1 cellular context compared by ENCODE assay signal in genomic region chr12:54352022-54352531, GRCh38.
A peak's percentile ranks its signal among the peaks of the same experiment; 100 is the strongest.
TF ChIP-seq lines count a peak whose summit lies in the region.

No MANE protein-coding gene starts in this region.

TF ChIP-seq in K562, 482 proteins besides CTCF, POLR2A, EP300 and RAD21 (continued from another document and continues in another):
- TF ChIP-seq NCOA1 (IDR thresholded peaks at IDR 0.05; ENCODE audit: low read depth): peak; percentile 32; the same call in 1 of the 2 replicates
- 0 out of 2 replicates have a peak, but pooled peaks have one; percentile 25 for TF ChIP-seq ZNF592 (IDR thresholded peaks at IDR 0.05)
- no peak for TF ChIP-seq U2AF2 (optimal IDR thresholded peaks at IDR 0.05; ENCODE audit: low read depth, low read length)
- TF ChIP-seq CHD4 (IDR thresholded peaks at IDR 0.05; ENCODE audit: insufficient read depth, insufficient replicate concordance, low read depth, low read length, poor library complexity, severe bottlenecking): no peak
- TF ChIP-seq FOXK2 (conservative IDR thresholded peaks at IDR 0.05 in 1 of 2, IDR thresholded peaks at IDR 0.05 in 1 of 2; ENCODE audit: low read depth in 2 of 2): peak; percentile 70 to 72; a peak in 3 of 4 replicates
- TF ChIP-seq ZNF57 (CRISPR knock-in tag; IDR thresholded peaks at IDR 0.05): no peak
- TF ChIP-seq REST (CRISPR knock-in tag; IDR thresholded peaks at IDR 0.05; ENCODE audit: low read depth): no peak
- no peak for TF ChIP-seq ZBTB43 (CRISPR knock-in tag; IDR thresholded peaks at IDR 0.05)
- TF ChIP-seq TCF7L2 (IDR thresholded peaks at IDR 0.05; ENCODE audit: low read depth, low read length): no peak
- no peak for TF ChIP-seq ZNF140 (CRISPR knock-in tag; IDR thresholded peaks at IDR 0.05)
- peak; percentile 80 for TF ChIP-seq MYNN (IDR thresholded peaks at IDR 0.05)
- no peak for TF ChIP-seq MYNN (CRISPR knock-in tag; IDR thresholded peaks at IDR 0.05)
- TF ChIP-seq FOXA3 (CRISPR knock-in tag; conservative IDR thresholded peaks at IDR 0.05 in 1 of 2, IDR thresholded peaks at IDR 0.05 in 1 of 2): 0 out of 4 replicates have a peak, but pooled peaks of 1 of the 2 experiments have one; percentile 47
- TF ChIP-seq POLR2G (IDR thresholded peaks at IDR 0.05; ENCODE audit: low read depth, low read length): peak; percentile 52
- no peak for TF ChIP-seq NFXL1 (CRISPR knock-in tag; IDR thresholded peaks at IDR 0.05)
- TF ChIP-seq SAFB (IDR thresholded peaks at IDR 0.05; ENCODE audit: borderline replicate concordance, low read depth, low read length): peak; percentile 61; the same call in 1 of the 2 replicates
- TF ChIP-seq TBL1XR1 (IDR thresholded peaks at IDR 0.05; ENCODE audit: low read length in 2 of 2): 0 out of 4 replicates have a peak, but pooled peaks of 1 of the 2 experiments have one; percentile 9
- peak; percentile 26; the same call in 1 of the 2 replicates for TF ChIP-seq TAL1 (IDR thresholded peaks at IDR 0.05)
- TF ChIP-seq NRF1 (conservative IDR thresholded peaks at IDR 0.05 in 1 of 2, IDR thresholded peaks at IDR 0.05 in 1 of 2): peak; percentile 80 to 81
- no peak for TF ChIP-seq ZBTB33 (CRISPR knock-in tag; IDR thresholded peaks at IDR 0.05)
- TF ChIP-seq POLR2AphosphoS5 (IDR thresholded peaks at IDR 0.05; ENCODE audit: control insufficient read depth, insufficient read depth, low read depth, low read length): peak; percentile 67; the same call in 1 of the 2 replicates
- 0 out of 2 replicates have a peak, but pooled peaks have one; percentile 4 for TF ChIP-seq JUN (IDR thresholded peaks at IDR 0.05; ENCODE audit: borderline replicate concordance, low read depth, low read length)
- TF ChIP-seq JUN (CRISPR knock-in tag; IDR thresholded peaks at IDR 0.05; ENCODE audit: borderline replicate concordance): no peak
- TF ChIP-seq ZNF133 (CRISPR knock-in tag; IDR thresholded peaks at IDR 0.05): no peak
- TF ChIP-seq TFAP4 (CRISPR knock-in tag; IDR thresholded peaks at IDR 0.05; ENCODE audit: borderline replicate concordance): peak; percentile 46; the same call in 1 of the 2 replicates
- TF ChIP-seq PRMT5 (CRISPR knock-in tag; IDR thresholded peaks at IDR 0.05): no peak
- no peak for TF ChIP-seq BHLHE40 (IDR thresholded peaks at IDR 0.05; ENCODE audit: low read length)
- peak; percentile 29; the same call in 1 of the 2 replicates for TF ChIP-seq ZNF740 (CRISPR knock-in tag; IDR thresholded peaks at IDR 0.05)
- peak in 1 of 2 experiments; percentile 26; a peak in 1 of 4 replicates for TF ChIP-seq ZNF740 (tag; IDR thresholded peaks at IDR 0.05)
- no peak for TF ChIP-seq RNF219 (CRISPR knock-in tag; IDR thresholded peaks at IDR 0.05)
- no peak for TF ChIP-seq ZNF347 (CRISPR knock-in tag; IDR thresholded peaks at IDR 0.05; ENCODE audit: low read depth)
- TF ChIP-seq TEAD4 (IDR thresholded peaks at IDR 0.05; ENCODE audit: low read length): peak; percentile 63; the same call in 1 of the 2 replicates
- TF ChIP-seq TEAD4 (CRISPR knock-in tag; IDR thresholded peaks at IDR 0.05; ENCODE audit: borderline replicate concordance): no peak
- no peak for TF ChIP-seq CEBPG (CRISPR knock-in tag; IDR thresholded peaks at IDR 0.05)
- no peak for TF ChIP-seq CEBPG (tag; conservative IDR thresholded peaks at IDR 0.05 in 1 of 2, IDR thresholded peaks at IDR 0.05 in 1 of 2)
- TF ChIP-seq ZEB2 (IDR thresholded peaks at IDR 0.05): peak; percentile 42; the same call in 1 of the 2 replicates
- TF ChIP-seq CHCHD3 (CRISPR knock-in tag; IDR thresholded peaks at IDR 0.05): no peak
- TF ChIP-seq TRIM28 (IDR thresholded peaks at IDR 0.05): no peak
- peak; percentile 6 for TF ChIP-seq ZFP36 (IDR thresholded peaks at IDR 0.05; ENCODE audit: low read depth, low read length, partially characterized antibody)
- TF ChIP-seq VEZF1 (CRISPR knock-in tag; IDR thresholded peaks at IDR 0.05): peak; percentile 53
- TF ChIP-seq E2F8 (IDR thresholded peaks at IDR 0.05; ENCODE audit: low read depth, partially characterized antibody): peak; percentile 46
- no peak for TF ChIP-seq PML (IDR thresholded peaks at IDR 0.05; ENCODE audit: low read length)
- peak; percentile 64 for TF ChIP-seq NFIC (IDR thresholded peaks at IDR 0.05)
- TF ChIP-seq MTA1 (IDR thresholded peaks at IDR 0.05; ENCODE audit: borderline replicate concordance): no peak
- no peak for TF ChIP-seq ZC3H8 (IDR thresholded peaks at IDR 0.05)
